In genomic region chr2:161954103-161954502, GRCh38 we compare ENCODE assay signal across 12 cellular contexts.
DNase-seq lines count a peak whose midpoint lies in the region; ATAC-seq, FAIRE-seq and TF ChIP-seq lines count a peak whose summit lies in the region.
"Had no signal": no experiment of that assay in that cellular context is flagged by ENCODE, and none has a peak within 500 bp of the region (broad histone marks: within the 10 kb centered on the region; RNA-seq: fewer than 3 reads in every experiment).

No MANE protein-coding gene starts in this region.

- H3K4me1 Mint-ChIP-seq in CD4-positive, alpha-beta memory T cell = peaks cover 48 to 61% (median 54%) of the 10 kb centered on the region in 4 donors
- H3K4me1 Mint-ChIP-seq: naive B cell had no signal

- intact Hi-C loops in CD4-positive, alpha-beta memory T cell (cut with micrococcal nuclease) = loop anchor here (1.0 to 10.0 kb wide), 5 partner anchors 39 to 539 kb away; partner anchors contain the start of genes DPP4, IFIH1 and TBR1

- no peaks in the 10 kb centered on the region for H3K36me3 Mint-ChIP-seq in CD4-positive, alpha-beta memory T cell
- H3K36me3 Mint-ChIP-seq: naive B cell had no signal

- CTCF ChIA-PET in A549 (lab: Yijun Ruan, JAX) = interaction anchor here (0.9 to 1.2 kb wide), 2 partner anchors 163 to 368 kb away, joined by 3 read pairs; no protein-coding TSS in a partner anchor
- CTCF ChIA-PET in CD4-positive, alpha-beta memory T cell (lab: Charles Lee; ENCODE audit: partially characterized antibody) = interaction anchor here (0.8 to 5.0 kb wide), 8 partner anchors 8 to 390 kb away, joined by 3 to 22 read pairs (median 6); partner anchors contain the start of gene GCA

- TF ChIP-seq CTCF in A549 (IDR thresholded peaks at IDR 0.05) = no peak
- no peak for TF ChIP-seq CTCF in choroid plexus epithelial cell (conservative IDR thresholded peaks at IDR 0.05; ENCODE audit: low read depth, low read length)

- DNase-seq in A549 (ENCODE audit: low read depth in 1 of 2, low spot score in 1 of 2) (no peak), SJCRH30 (peak; percentile 5 to 21), choroid plexus epithelial cell (ENCODE audit: low read depth) (peak; percentile 6), GM03348 (ENCODE audit: low spot score) (no peak)
- DNase-seq in CD4-positive, alpha-beta memory T cell = peak; percentile 56 to 72 (median 65)
- DNase-seq: anterior cingulate cortex, COR-L47, naive B cell, SHP77 treated with DMSO at 0.1 percent for 48 hours had no signal

- H3K4me1 ChIP-seq in A549 (no peaks in the 10 kb centered on the region), SJCRH30 (0 out of 2 replicates have a peak, but pooled peaks cover 2% of the 10 kb centered on the region)
- H3K4me1 ChIP-seq in CD4-positive, alpha-beta memory T cell (ENCODE audit: insufficient read depth, low read length) = peaks cover 69% of the 10 kb centered on the region
- H3K4me1 ChIP-seq: suprapubic skin had no signal

- POLR2A ChIA-PET in A549 (lab: Yijun Ruan, JAX) = no interaction called here
- POLR2A ChIA-PET in CD4-positive, alpha-beta memory T cell (lab: Charles Lee; ENCODE audit: partially characterized antibody) = interaction anchor here (0.6 to 4.0 kb wide), 10 partner anchors 10 to 365 kb away, joined by 3 to 29 read pairs (median 4); partner anchors contain the start of genes DPP4 and IFIH1

- H3K27me3 Mint-ChIP-seq in CD4-positive, alpha-beta memory T cell = no peaks in the 10 kb centered on the region

- H3K36me3 ChIP-seq in CD4-positive, alpha-beta memory T cell (ENCODE audit: insufficient read depth, low read length) = no peaks in the 10 kb centered on the region
- H3K36me3 ChIP-seq in SJCRH30 = no peaks in the 10 kb centered on the region
- H3K36me3 ChIP-seq: suprapubic skin had no signal

- no peak overlapping the region for H3K27ac ChIP-seq in A549
- H3K27ac ChIP-seq in CD4-positive, alpha-beta memory T cell (ENCODE audit: low read depth, low read length) = no peak overlapping the region
- H3K27ac ChIP-seq in SJCRH30 = no peak overlapping the region
- H3K27ac ChIP-seq: suprapubic skin had no signal

- no peak overlapping the region for H3K4me2 ChIP-seq in A549

- TF ChIP-seq POLR2A in A549 (IDR thresholded peaks at IDR 0.05; ENCODE audit: low read length) = no peak

- peak overlapping the region in 7 of 8 donors; percentile 23 to 78 (median 60) for H3K4me3 Mint-ChIP-seq in CD4-positive, alpha-beta memory T cell
- H3K4me3 Mint-ChIP-seq: naive B cell had no signal

- TF ChIP-seq EP300 in A549 (IDR thresholded peaks at IDR 0.05) = no peak

- peak overlapping the region; percentile 14 to 90 (median 59) for H3K27ac Mint-ChIP-seq in CD4-positive, alpha-beta memory T cell

- no peaks in the 10 kb centered on the region for H3K9me3 Mint-ChIP-seq in CD4-positive, alpha-beta memory T cell
- H3K9me3 Mint-ChIP-seq: naive B cell had no signal

- no peaks in the 10 kb centered on the region for H3K27me3 ChIP-seq in CD4-positive, alpha-beta memory T cell (ENCODE audit: insufficient read depth, low read length)
- no peaks in the 10 kb centered on the region for H3K27me3 ChIP-seq in SJCRH30

- no peak overlapping the region for H3K4me3 ChIP-seq in A549
- no peak overlapping the region for H3K4me3 ChIP-seq in CD4-positive, alpha-beta memory T cell (ENCODE audit: low read length in 2 of 2)
- H3K4me3 ChIP-seq in SJCRH30 = no peak overlapping the region
- no peak overlapping the region for H3K4me3 ChIP-seq in choroid plexus epithelial cell (ENCODE audit: low read depth, low read length)
- H3K4me3 ChIP-seq: suprapubic skin had no signal

- FAIRE-seq in A549 (lab: Jason Lieb, UNC) = no peak

- H3K9me3 ChIP-seq in A549 (no peaks in the 10 kb centered on the region), SJCRH30 (replicated peaks) (no peaks in the 10 kb centered on the region)
- no peaks in the 10 kb centered on the region for H3K9me3 ChIP-seq in CD4-positive, alpha-beta memory T cell (ENCODE audit: control insufficient read depth in 1 of 2, low read length in 2 of 2)
- H3K9me3 ChIP-seq: suprapubic skin had no signal

- no peak for TF ChIP-seq RAD21 in A549 (conservative IDR thresholded peaks at IDR 0.05 in 1 of 2, IDR thresholded peaks at IDR 0.05 in 1 of 2)

- ATAC-seq in A549 (no peak), GM18517 (IDR thresholded peaks at IDR 0.05; ENCODE audit: unreplicated experiment) (no peak), HG02885 (IDR thresholded peaks at IDR 0.05; ENCODE audit: poor library complexity, unreplicated experiment) (no peak)

TF ChIP-seq in A549, 52 proteins besides CTCF, POLR2A, EP300 and RAD21:
- TF ChIP-seq FOXS1 (CRISPR knock-in tag; IDR thresholded peaks at IDR 0.05) (no peak), RFX5 (IDR thresholded peaks at IDR 0.05) (peak; percentile 77; the same call in 1 of the 2 replicates)

Comparison
In these comparisons a context has a peak if more than half of its experiments do, and no peak if none do; other contexts are left out.
1. DNase-seq: peak in CD4-positive, alpha-beta memory T cell (5 of 5), SJCRH30 (2 of 2) and choroid plexus epithelial cell (single experiment); none in A549 (0 of 2) and GM03348 (single experiment).